ENCODE assay signal across 1 cellular context in genomic region chr3:52286777-52287110, GRCh38.
TF ChIP-seq lines count a peak whose summit lies in the region.

No MANE protein-coding gene starts in this region.

TF ChIP-seq in HepG2, 621 proteins besides CTCF, POLR2A, EP300 and RAD21 (continued from another document and continues in another):
- no peak for TF ChIP-seq MAX (IDR thresholded peaks at IDR 0.05)
- TF ChIP-seq, protein P1, sequence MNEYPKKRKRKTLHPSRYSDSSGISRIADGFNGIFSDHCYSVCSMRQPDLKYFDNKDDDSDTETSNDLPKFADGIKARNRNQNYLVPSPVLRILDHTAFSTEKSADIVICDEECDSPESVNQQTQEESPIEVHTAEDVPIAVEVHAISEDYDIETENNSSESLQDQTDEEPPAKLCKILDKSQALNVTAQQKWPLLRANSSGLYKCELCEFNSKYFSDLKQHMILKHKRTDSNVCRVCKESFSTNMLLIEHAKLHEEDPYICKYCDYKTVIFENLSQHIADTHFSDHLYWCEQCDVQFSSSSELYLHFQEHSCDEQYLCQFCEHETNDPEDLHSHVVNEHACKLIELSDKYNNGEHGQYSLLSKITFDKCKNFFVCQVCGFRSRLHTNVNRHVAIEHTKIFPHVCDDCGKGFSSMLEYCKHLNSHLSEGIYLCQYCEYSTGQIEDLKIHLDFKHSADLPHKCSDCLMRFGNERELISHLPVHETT (CRISPR knock-in tag; conservative IDR thresholded peaks at IDR 0.05) = 0 out of 2 replicates have a peak, but pooled peaks have one; percentile 43
- no peak for TF ChIP-seq MTA3 (CRISPR knock-in tag; IDR thresholded peaks at IDR 0.05)
- peak; percentile 76 for TF ChIP-seq CEBPB (IDR thresholded peaks at IDR 0.05; ENCODE audit: borderline replicate concordance, low read depth, low read length)
- no peak for TF ChIP-seq ZEB1 (IDR thresholded peaks at IDR 0.05; ENCODE audit: insufficient replicate concordance, low read depth)
- peak; percentile 93 for TF ChIP-seq ZFX (CRISPR knock-in tag; IDR thresholded peaks at IDR 0.05; ENCODE audit: low read depth)
- TF ChIP-seq ELF1 (CRISPR knock-in tag; IDR thresholded peaks at IDR 0.05) = peak; percentile 24; the same call in 1 of the 2 replicates
- no peak for TF ChIP-seq HNRNPL (IDR thresholded peaks at IDR 0.05; ENCODE audit: low read depth, low read length)
- TF ChIP-seq ZBTB20 (CRISPR knock-in tag; IDR thresholded peaks at IDR 0.05; ENCODE audit: borderline replicate concordance, low read depth) = no peak; the same call in 1 of the 2 replicates
- 0 out of 2 replicates have a peak, but pooled peaks have one; percentile 21 for TF ChIP-seq IRF2 (CRISPR knock-in tag; IDR thresholded peaks at IDR 0.05)
- TF ChIP-seq RFXAP (CRISPR knock-in tag; IDR thresholded peaks at IDR 0.05; ENCODE audit: borderline replicate concordance) = no peak
- TF ChIP-seq MAF1 (CRISPR knock-in tag; IDR thresholded peaks at IDR 0.05; ENCODE audit: borderline replicate concordance) = no peak
- no peak for TF ChIP-seq ZNF441 (CRISPR knock-in tag; IDR thresholded peaks at IDR 0.05; ENCODE audit: borderline replicate concordance)
- no peak for TF ChIP-seq PHB2 (IDR thresholded peaks at IDR 0.05; ENCODE audit: partially characterized antibody)
- no peak for TF ChIP-seq SMARCC2 (IDR thresholded peaks at IDR 0.05)
- TF ChIP-seq, protein P2, sequence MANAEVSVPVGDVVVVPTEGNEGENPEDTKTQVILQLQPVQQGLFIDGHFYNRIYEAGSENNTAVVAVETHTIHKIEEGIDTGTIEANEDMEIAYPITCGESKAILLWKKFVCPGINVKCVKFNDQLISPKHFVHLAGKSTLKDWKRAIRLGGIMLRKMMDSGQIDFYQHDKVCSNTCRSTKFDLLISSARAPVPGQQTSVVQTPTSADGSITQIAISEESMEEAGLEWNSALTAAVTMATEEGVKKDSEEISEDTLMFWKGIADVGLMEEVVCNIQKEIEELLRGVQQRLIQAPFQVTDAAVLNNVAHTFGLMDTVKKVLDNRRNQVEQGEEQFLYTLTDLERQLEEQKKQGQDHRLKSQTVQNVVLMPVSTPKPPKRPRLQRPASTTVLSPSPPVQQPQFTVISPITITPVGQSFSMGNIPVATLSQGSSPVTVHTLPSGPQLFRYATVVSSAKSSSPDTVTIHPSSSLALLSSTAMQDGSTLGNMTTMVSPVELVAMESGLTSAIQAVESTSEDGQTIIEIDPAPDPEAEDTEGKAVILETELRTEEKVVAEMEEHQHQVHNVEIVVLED (CRISPR knock-in tag; IDR thresholded peaks at IDR 0.05; ENCODE audit: borderline replicate concordance) = no peak
- 0 out of 2 replicates have a peak, but pooled peaks have one; percentile 13 for TF ChIP-seq ARNT2 (CRISPR knock-in tag; IDR thresholded peaks at IDR 0.05; ENCODE audit: low read depth)
- no peak for TF ChIP-seq ZMYM2 (CRISPR knock-in tag; IDR thresholded peaks at IDR 0.05)
- no peak for TF ChIP-seq THAP9 (CRISPR knock-in tag; IDR thresholded peaks at IDR 0.05; ENCODE audit: borderline replicate concordance)
- TF ChIP-seq, protein P3, sequence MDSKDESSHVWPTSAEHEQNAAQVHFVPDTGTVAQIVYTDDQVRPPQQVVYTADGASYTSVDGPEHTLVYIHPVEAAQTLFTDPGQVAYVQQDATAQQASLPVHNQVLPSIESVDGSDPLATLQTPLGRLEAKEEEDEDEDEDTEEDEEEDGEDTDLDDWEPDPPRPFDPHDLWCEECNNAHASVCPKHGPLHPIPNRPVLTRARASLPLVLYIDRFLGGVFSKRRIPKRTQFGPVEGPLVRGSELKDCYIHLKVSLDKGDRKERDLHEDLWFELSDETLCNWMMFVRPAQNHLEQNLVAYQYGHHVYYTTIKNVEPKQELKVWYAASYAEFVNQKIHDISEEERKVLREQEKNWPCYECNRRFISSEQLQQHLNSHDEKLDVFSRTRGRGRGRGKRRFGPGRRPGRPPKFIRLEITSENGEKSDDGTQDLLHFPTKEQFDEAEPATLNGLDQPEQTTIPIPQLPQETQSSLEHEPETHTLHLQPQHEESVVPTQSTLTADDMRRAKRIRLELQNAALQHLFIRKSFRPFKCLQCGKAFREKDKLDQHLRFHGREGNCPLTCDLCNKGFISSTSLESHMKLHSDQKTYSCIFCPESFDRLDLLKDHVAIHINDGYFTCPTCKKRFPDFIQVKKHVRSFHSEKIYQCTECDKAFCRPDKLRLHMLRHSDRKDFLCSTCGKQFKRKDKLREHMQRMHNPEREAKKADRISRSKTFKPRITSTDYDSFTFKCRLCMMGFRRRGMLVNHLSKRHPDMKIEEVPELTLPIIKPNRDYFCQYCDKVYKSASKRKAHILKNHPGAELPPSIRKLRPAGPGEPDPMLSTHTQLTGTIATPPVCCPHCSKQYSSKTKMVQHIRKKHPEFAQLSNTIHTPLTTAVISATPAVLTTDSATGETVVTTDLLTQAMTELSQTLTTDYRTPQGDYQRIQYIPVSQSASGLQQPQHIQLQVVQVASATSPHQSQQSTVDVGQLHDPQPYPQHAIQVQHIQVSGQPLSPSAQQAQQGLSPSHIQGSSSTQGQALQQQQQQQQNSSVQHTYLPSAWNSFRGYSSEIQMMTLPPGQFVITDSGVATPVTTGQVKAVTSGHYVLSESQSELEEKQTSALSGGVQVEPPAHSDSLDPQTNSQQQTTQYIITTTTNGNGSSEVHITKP (CRISPR knock-in tag; IDR thresholded peaks at IDR 0.05; ENCODE audit: low read depth) = no peak
- peak; percentile 80 for TF ChIP-seq ZFY (CRISPR knock-in tag; IDR thresholded peaks at IDR 0.05)
- TF ChIP-seq NFKBIZ (CRISPR knock-in tag; IDR thresholded peaks at IDR 0.05) = 0 out of 2 replicates have a peak, but pooled peaks have one; percentile 14
- TF ChIP-seq GLMP (CRISPR knock-in tag; IDR thresholded peaks at IDR 0.05; ENCODE audit: borderline replicate concordance) = no peak
- peak; percentile 24; the same call in 1 of the 2 replicates for TF ChIP-seq KDM6A (CRISPR knock-in tag; IDR thresholded peaks at IDR 0.05; ENCODE audit: low read depth)
- no peak for TF ChIP-seq PAX8 (CRISPR knock-in tag; IDR thresholded peaks at IDR 0.05; ENCODE audit: borderline replicate concordance)
- TF ChIP-seq ZNF138 (CRISPR knock-in tag; IDR thresholded peaks at IDR 0.05; ENCODE audit: low read depth) = no peak
- no peak for TF ChIP-seq ZBTB38 (CRISPR knock-in tag; IDR thresholded peaks at IDR 0.05)
- TF ChIP-seq CREB1 (IDR thresholded peaks at IDR 0.05) = no peak
- no peak for TF ChIP-seq CREB1 (CRISPR knock-in tag; IDR thresholded peaks at IDR 0.05)
- TF ChIP-seq HBP1 (CRISPR knock-in tag; IDR thresholded peaks at IDR 0.05; ENCODE audit: low read depth) = 0 out of 2 replicates have a peak, but pooled peaks have one; percentile 11
- no peak for TF ChIP-seq ZNF253 (CRISPR knock-in tag; IDR thresholded peaks at IDR 0.05; ENCODE audit: borderline replicate concordance)
- TF ChIP-seq ZNF567 (CRISPR knock-in tag; IDR thresholded peaks at IDR 0.05; ENCODE audit: borderline replicate concordance) = no peak
- no peak for TF ChIP-seq MATR3 (CRISPR knock-in tag; IDR thresholded peaks at IDR 0.05)
- TF ChIP-seq ZNF850 (CRISPR knock-in tag; conservative IDR thresholded peaks at IDR 0.05) = no peak
- TF ChIP-seq MAFF (IDR thresholded peaks at IDR 0.05; ENCODE audit: low read depth, low read length) = no peak
- TF ChIP-seq ZNF605 (CRISPR knock-in tag; IDR thresholded peaks at IDR 0.05) = no peak
- no peak for TF ChIP-seq NFAT5 (CRISPR knock-in tag; IDR thresholded peaks at IDR 0.05)
- no peak for TF ChIP-seq ZNF205 (CRISPR knock-in tag; IDR thresholded peaks at IDR 0.05)
- no peak for TF ChIP-seq ZNF3 (CRISPR knock-in tag; IDR thresholded peaks at IDR 0.05)
- TF ChIP-seq ATAD3A (CRISPR knock-in tag; IDR thresholded peaks at IDR 0.05) = no peak
- TF ChIP-seq ZNF460 (CRISPR knock-in tag; IDR thresholded peaks at IDR 0.05; ENCODE audit: borderline replicate concordance) = no peak
- TF ChIP-seq, protein P4, sequence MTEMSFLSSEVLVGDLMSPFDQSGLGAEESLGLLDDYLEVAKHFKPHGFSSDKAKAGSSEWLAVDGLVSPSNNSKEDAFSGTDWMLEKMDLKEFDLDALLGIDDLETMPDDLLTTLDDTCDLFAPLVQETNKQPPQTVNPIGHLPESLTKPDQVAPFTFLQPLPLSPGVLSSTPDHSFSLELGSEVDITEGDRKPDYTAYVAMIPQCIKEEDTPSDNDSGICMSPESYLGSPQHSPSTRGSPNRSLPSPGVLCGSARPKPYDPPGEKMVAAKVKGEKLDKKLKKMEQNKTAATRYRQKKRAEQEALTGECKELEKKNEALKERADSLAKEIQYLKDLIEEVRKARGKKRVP (CRISPR knock-in tag; IDR thresholded peaks at IDR 0.05) = 0 out of 4 replicates have a peak, but pooled peaks of 1 of the 2 experiments have one; percentile 17
- 0 out of 2 replicates have a peak, but pooled peaks have one; percentile 20 for TF ChIP-seq MED1 (CRISPR knock-in tag; IDR thresholded peaks at IDR 0.05)
- TF ChIP-seq PRMT3 (CRISPR knock-in tag; IDR thresholded peaks at IDR 0.05; ENCODE audit: borderline replicate concordance, low read depth) = no peak
- TF ChIP-seq ZNF543 (CRISPR knock-in tag; IDR thresholded peaks at IDR 0.05) = no peak
